9 cellular contexts compared by ENCODE assay signal in genomic region chr9:7117676-7118561, GRCh38.
DNase-seq lines count a peak whose midpoint lies in the region; ATAC-seq and TF ChIP-seq lines count a peak whose summit lies in the region.
"Had no signal": no experiment of that assay in that cellular context is flagged by ENCODE, and none has a peak within 500 bp of the region (broad histone marks: within the 10 kb centered on the region; RNA-seq: fewer than 3 reads in every experiment).

No MANE protein-coding gene starts in this region.

- H3K27me3 ChIP-seq in GM06990 (replicated peaks; ENCODE audit: control insufficient read depth, insufficient read depth, low read length) = no peaks in the 10 kb centered on the region

- ATAC-seq in GM21447 (IDR thresholded peaks at IDR 0.05; ENCODE audit: unreplicated experiment) = peak; percentile 72
- ATAC-seq in HG03432 (IDR thresholded peaks at IDR 0.05; ENCODE audit: unreplicated experiment) = peak; percentile 85

- H3K4me3 ChIP-seq in GM06990 (replicated peaks; ENCODE audit: low read depth, low read length) = no peak overlapping the region
- no peak overlapping the region for H3K4me3 ChIP-seq in cardiac fibroblast (replicated peaks in 1 of 2; ENCODE audit: low read depth in 2 of 2, low read length in 2 of 2)

- no peaks in the 10 kb centered on the region for H3K36me3 ChIP-seq in GM06990 (ENCODE audit: control insufficient read depth, insufficient read depth, low read length)

- TF ChIP-seq CTCF in GM06990 (IDR thresholded peaks at IDR 0.05; ENCODE audit: insufficient read depth, low read length, poor library complexity, severe bottlenecking) (no peak), cardiac fibroblast (IDR thresholded peaks at IDR 0.05; ENCODE audit: low read depth, low read length) (no peak)

- peak; percentile 44 for DNase-seq in GM06990 (ENCODE audit: extremely low read depth, insufficient read length)
- DNase-seq in cardiac fibroblast (ENCODE audit: low read depth in 2 of 2) = peak; percentile 46 to 88
- no peak for DNase-seq in T1000 (lab: John Stamatoyannopoulos, UW)
- DNase-seq in NCI-H82 treated with DMSO at 0.1 percent for 48 hours (lab: John Stamatoyannopoulos, UW; ENCODE audit: unreplicated experiment) = no peak
- no peak for DNase-seq in NCI-H82 (lab: John Stamatoyannopoulos, UW)
- no peak for DNase-seq in NCI-H128 (lab: John Stamatoyannopoulos, UW; ENCODE audit: unreplicated experiment)
- DNase-seq: SHP77 treated with DMSO at 0.1 percent for 48 hours had no signal

Comparison
In these comparisons a context has a peak if more than half of its experiments do, and no peak if none do; other contexts are left out.
1. DNase-seq: peak in GM06990 (single experiment) and cardiac fibroblast (2 of 2); none in T1000 (single experiment), NCI-H82 treated with DMSO at 0.1 percent for 48 hours (single experiment), NCI-H82 (single experiment) and NCI-H128 (single experiment).